14 cellular contexts compared by ENCODE assay signal in genomic region chr2:189261431-189261841, GRCh38.
DNase-seq lines count a peak whose midpoint lies in the region; ATAC-seq, FAIRE-seq and TF ChIP-seq lines count a peak whose summit lies in the region.
"Had no signal": no experiment of that assay in that cellular context is flagged by ENCODE, and none has a peak within 500 bp of the region (broad histone marks: within the 10 kb centered on the region; RNA-seq: fewer than 3 reads in every experiment).

No MANE protein-coding gene starts in this region.

- H3K36me3 ChIP-seq in CD4-positive, alpha-beta memory T cell (ENCODE audit: insufficient read depth, low read length): no peaks in the 10 kb centered on the region
- H3K36me3 ChIP-seq in Loucy (ENCODE audit: insufficient read depth, low read length): no peaks in the 10 kb centered on the region
- no peaks in the 10 kb centered on the region for H3K36me3 ChIP-seq in bronchial epithelial cell (ENCODE audit: control insufficient read depth, insufficient read depth, low read length)
- H3K36me3 ChIP-seq in keratinocyte (ENCODE audit: control insufficient read depth in 2 of 2, extremely low read depth in 1 of 2, insufficient read depth in 2 of 2, low read length in 2 of 2): no peaks in the 10 kb centered on the region
- H3K36me3 ChIP-seq: BLaER1 had no signal

- no peak overlapping the region for H3K27ac ChIP-seq in CD4-positive, alpha-beta memory T cell (ENCODE audit: low read depth, low read length)
- no peak overlapping the region for H3K27ac ChIP-seq in keratinocyte (ENCODE audit: control insufficient read depth, insufficient read depth, low read length)
- H3K27ac ChIP-seq: BLaER1 had no signal

- H3K4me1 Mint-ChIP-seq in CD4-positive, alpha-beta memory T cell: peaks cover 10 to 20% (median 16%) of the 10 kb centered on the region in 4 donors
- H3K4me1 Mint-ChIP-seq in activated CD4-positive, alpha-beta T cell treated with anti-CD3 and anti-CD28 coated beads for 36 hours: peaks cover 13% of the 10 kb centered on the region

- H3K9ac ChIP-seq in Loucy (ENCODE audit: low read depth, low read length, poor library complexity, severe bottlenecking): no peak overlapping the region
- no peak overlapping the region for H3K9ac ChIP-seq in keratinocyte (ENCODE audit: control insufficient read depth, extremely low read depth, insufficient read depth, low read length)
- H3K9ac ChIP-seq: BLaER1 had no signal

- no peak overlapping the region; the same call in 1 of the 2 replicates for H2AFZ ChIP-seq in Loucy (ENCODE audit: low read length)
- peak overlapping the region; percentile 4 for H2AFZ ChIP-seq in keratinocyte (ENCODE audit: control insufficient read depth, low read length)

- no peaks in the 10 kb centered on the region for H3K79me2 ChIP-seq in Loucy (ENCODE audit: insufficient read depth, low read length)
- H3K79me2 ChIP-seq in keratinocyte (ENCODE audit: control insufficient read depth, insufficient read depth, low read length): no peaks in the 10 kb centered on the region

- POLR2A ChIA-PET in CD4-positive, alpha-beta memory T cell (lab: Charles Lee; ENCODE audit: partially characterized antibody): no interaction called here
- POLR2A ChIA-PET in activated CD4-positive, alpha-beta T cell treated with anti-CD3 and anti-CD28 coated beads for 36 hours (lab: Charles Lee): no interaction called here

- peak in 4 of 5 donors; percentile 11 to 26 (median 16) for DNase-seq in CD4-positive, alpha-beta memory T cell
- DNase-seq in bronchial epithelial cell (ENCODE audit: low read depth) (peak; percentile 88), keratinocyte (ENCODE audit: low read depth, low spot score) (no peak), NCI-H69 (lab: John Stamatoyannopoulos, UW) (no peak), SIG-M5 treated with dmso at 0.1 percent for 504 hours (lab: John Stamatoyannopoulos, UW; ENCODE audit: unreplicated experiment) (no peak)
- no peak for DNase-seq in activated CD4-positive, alpha-beta T cell treated with anti-CD3 and anti-CD28 coated beads for 36 hours
- DNase-seq: activated CD4-positive, alpha-beta T cell treated with anti-CD3 and anti-CD28 coated beads for 1 hour; activated effector memory CD4-positive, alpha-beta T cell treated with anti-CD3 and anti-CD28 coated beads, Interleukin-2, amount 50 U/mL, for 16 hours; effector CD4-positive, alpha-beta T cell; SHP77 had no signal

- peaks cover 0 to 3% (median 0%) of the 10 kb centered on the region in 8 donors for H3K9me3 Mint-ChIP-seq in CD4-positive, alpha-beta memory T cell
- no peaks in the 10 kb centered on the region for H3K9me3 Mint-ChIP-seq in activated CD4-positive, alpha-beta T cell treated with anti-CD3 and anti-CD28 coated beads for 36 hours (ENCODE audit: low read depth)

- peak overlapping the region in 5 of 7 donors; percentile 0 to 57 (median 25) for H3K27ac Mint-ChIP-seq in CD4-positive, alpha-beta memory T cell
- H3K27ac Mint-ChIP-seq in activated CD4-positive, alpha-beta T cell treated with anti-CD3 and anti-CD28 coated beads for 36 hours: no peak overlapping the region

- no peaks in the 10 kb centered on the region for H3K9me1 ChIP-seq in keratinocyte (ENCODE audit: control insufficient read depth, extremely low read depth, insufficient read depth, low read length)

- CTCF ChIA-PET in CD4-positive, alpha-beta memory T cell (lab: Charles Lee; ENCODE audit: partially characterized antibody): interaction anchor here (0.8 kb wide), 1 partner anchor 83 kb away, joined by 4 read pairs; no protein-coding TSS in a partner anchor
- CTCF ChIA-PET in activated CD4-positive, alpha-beta T cell treated with anti-CD3 and anti-CD28 coated beads for 36 hours (lab: Charles Lee): no interaction called here

- dilution Hi-C loops in keratinocyte (cut with MboI; ENCODE audit: extremely low pct_ligation_motif_present, low sequenced_read_pairs): no loop called here

- no peaks in the 10 kb centered on the region for H3F3A ChIP-seq in Loucy (ENCODE audit: low read depth)

- no peaks in the 10 kb centered on the region for H3K9me2 ChIP-seq in Loucy (replicated peaks; ENCODE audit: low read depth, low read length)

- no peaks in the 10 kb centered on the region for H3K27me3 ChIP-seq in CD4-positive, alpha-beta memory T cell (ENCODE audit: insufficient read depth, low read length)
- H3K27me3 ChIP-seq in Loucy (ENCODE audit: insufficient read depth, low read length, poor library complexity, severe bottlenecking): no peaks in the 10 kb centered on the region
- H3K27me3 ChIP-seq in bronchial epithelial cell (ENCODE audit: control insufficient read depth, insufficient read depth, low read length): no peaks in the 10 kb centered on the region
- no peaks in the 10 kb centered on the region for H3K27me3 ChIP-seq in keratinocyte (ENCODE audit: control insufficient read depth, extremely low read depth, insufficient read depth, low read length)
- H3K27me3 ChIP-seq: BLaER1 had no signal

- H3K4me1 ChIP-seq in CD4-positive, alpha-beta memory T cell (ENCODE audit: insufficient read depth, low read length): peaks cover 12% of the 10 kb centered on the region
- peaks cover 8% of the 10 kb centered on the region for H3K4me1 ChIP-seq in Loucy (ENCODE audit: insufficient read depth, low read length, poor library complexity, severe bottlenecking)
- no peaks in the 10 kb centered on the region for H3K4me1 ChIP-seq in keratinocyte (ENCODE audit: control insufficient read depth, extremely low read depth, insufficient read depth, low read length)
- H3K4me1 ChIP-seq: BLaER1 had no signal

- H3K4me2 ChIP-seq in Loucy (ENCODE audit: low read depth, low read length, poor library complexity, severe bottlenecking) (peak overlapping the region; percentile 4), keratinocyte (ENCODE audit: control insufficient read depth, extremely low read depth, insufficient read depth, low read depth, low read length) (no peak overlapping the region)
- H3K4me2 ChIP-seq: BLaER1 had no signal

- ATAC-seq in activated CD4-positive, alpha-beta T cell treated with anti-CD3 and anti-CD28 coated beads for 36 hours: no peak
- no peak for ATAC-seq in HG03108 (IDR thresholded peaks at IDR 0.05; ENCODE audit: unreplicated experiment)

- FAIRE-seq in bronchial epithelial cell (lab: Jason Lieb, UNC) (no peak), keratinocyte (lab: Jason Lieb, UNC) (peak; percentile 65)
- FAIRE-seq: urothelium cell line had no signal

- H3K36me3 Mint-ChIP-seq in CD4-positive, alpha-beta memory T cell: no peaks in the 10 kb centered on the region
- no peaks in the 10 kb centered on the region for H3K36me3 Mint-ChIP-seq in activated CD4-positive, alpha-beta T cell treated with anti-CD3 and anti-CD28 coated beads for 36 hours (ENCODE audit: low read depth)

- H3K4me3 ChIP-seq in CD4-positive, alpha-beta memory T cell (ENCODE audit: low read length in 2 of 2): no peak overlapping the region
- no peak overlapping the region for H3K4me3 ChIP-seq in Loucy (ENCODE audit: low read length, poor library complexity, severe bottlenecking)
- no peak overlapping the region for H3K4me3 ChIP-seq in bronchial epithelial cell (ENCODE audit: low read depth, low read length)
- no peak overlapping the region for H3K4me3 ChIP-seq in keratinocyte (ENCODE audit: control insufficient read depth in 2 of 3, extremely low read depth in 1 of 3, insufficient read depth in 2 of 3, low read depth in 1 of 3, low read length in 3 of 3)
- H3K4me3 ChIP-seq: BLaER1 had no signal

- H4K20me1 ChIP-seq in Loucy (ENCODE audit: insufficient read depth, low read length, poor library complexity, severe bottlenecking) (no peaks in the 10 kb centered on the region), keratinocyte (ENCODE audit: control insufficient read depth, extremely low read depth, insufficient read depth, low read length) (no peaks in the 10 kb centered on the region)
- H4K20me1 ChIP-seq: BLaER1 had no signal

- intact Hi-C loops in CD4-positive, alpha-beta memory T cell (cut with micrococcal nuclease): no loop called here
- intact Hi-C loops in activated CD4-positive, alpha-beta T cell treated with anti-CD3 and anti-CD28 coated beads for 36 hours (cut with DNase I, micrococcal nuclease): no loop called here

- no peaks in the 10 kb centered on the region for H3K9me3 ChIP-seq in CD4-positive, alpha-beta memory T cell (ENCODE audit: control insufficient read depth in 1 of 2, low read length in 2 of 2)
- H3K9me3 ChIP-seq in Loucy (ENCODE audit: insufficient read depth, low read depth, low read length) (0 out of 2 replicates have a peak, but pooled peaks cover 4% of the 10 kb centered on the region), keratinocyte (ENCODE audit: control insufficient read depth, low read depth, low read length) (no peaks in the 10 kb centered on the region)

- no peaks in the 10 kb centered on the region for H3K27me3 Mint-ChIP-seq in CD4-positive, alpha-beta memory T cell
- no peaks in the 10 kb centered on the region for H3K27me3 Mint-ChIP-seq in activated CD4-positive, alpha-beta T cell treated with anti-CD3 and anti-CD28 coated beads for 36 hours

- H3K4me3 Mint-ChIP-seq in CD4-positive, alpha-beta memory T cell: peak overlapping the region in 6 of 8 donors; percentile 31 to 71 (median 53)
- no peak overlapping the region for H3K4me3 Mint-ChIP-seq in activated CD4-positive, alpha-beta T cell treated with anti-CD3 and anti-CD28 coated beads for 36 hours

- no peak for TF ChIP-seq CTCF in Loucy (conservative IDR thresholded peaks at IDR 0.05; ENCODE audit: low read length)
- no peak for TF ChIP-seq CTCF in bronchial epithelial cell (IDR thresholded peaks at IDR 0.05; ENCODE audit: insufficient read depth, low read length, severe bottlenecking)
- no peak for TF ChIP-seq CTCF in keratinocyte (optimal IDR thresholded peaks at IDR 0.05 in 1 of 3, IDR thresholded peaks at IDR 0.05 in 1 of 3, conservative IDR thresholded peaks at IDR 0.05 in 1 of 3; ENCODE audit: extremely low read depth in 1 of 3, insufficient read depth in 2 of 3, low read length in 3 of 3)

Comparison
In these comparisons a context has a peak if more than half of its experiments do, and no peak if none do; other contexts are left out.
1. DNase-seq: peak in CD4-positive, alpha-beta memory T cell (4 of 5) and bronchial epithelial cell (single experiment); none in keratinocyte (single experiment), activated CD4-positive, alpha-beta T cell treated with anti-CD3 and anti-CD28 coated beads for 36 hours (single experiment), NCI-H69 (single experiment) and SIG-M5 treated with dmso at 0.1 percent for 504 hours (single experiment).